In genomic region chr11:57263351-57263750, GRCh38 we compare ENCODE assay signal across 25 cellular contexts. TPM values are rescaled to one million over a fixed set of nuclear protein-coding genes. Genes with fewer than 3 reads are reported as not detected.
"Had no signal": no experiment of that assay in that cellular context is flagged by ENCODE, and none has a peak within 500 bp of the region (broad histone marks: within the 10 kb centered on the region; RNA-seq: fewer than 3 reads in every experiment).

No MANE protein-coding gene starts in this region.

- H3K4me3 Mint-ChIP-seq: activated CD4-positive, alpha-beta memory T cell treated with anti-CD3 and anti-CD28 coated beads, Interleukin-2, amount 10 ng/mL, durations not matched to agents 7 days and 5 days; activated CD4-positive, alpha-beta T cell treated with anti-CD3 and anti-CD28 coated beads for 36 hours; activated naive CD4-positive, alpha-beta T cell treated with anti-CD3 and anti-CD28 coated beads, Interleukin-2, amount 10 ng/mL, durations not matched to agents 7 days and 5 days; activated naive CD8-positive, alpha-beta T cell treated with anti-CD3 and anti-CD28 coated beads for 36 hours; activated T-cell treated with anti-CD3 and anti-CD28 coated beads, Interleukin-2, amount 50 U/mL, for 72 hours; T-helper 1 cell treated with Interleukin-12 subunit alpha and Interleukin-12 subunit beta and Interleukin-4 antibody, amounts not matched to agents 30 μg/mL and 1 μg/mL, for 36 hours had no signal

- ATAC-seq: activated CD4-positive, alpha-beta T cell treated with anti-CD3 and anti-CD28 coated beads for 36 hours; activated T-cell treated with anti-CD3 and anti-CD28 coated beads, Interleukin-2, amount 50 U/mL, for 72 hours; PC-3; SK-N-SH treated with all-trans-retinoic acid at 6 μM for 48 hours had no signal

- H3K27ac ChIP-seq: brain microvascular endothelial cell, cardiac muscle cell, SJSA1, VCaP had no signal

- H3K36me3 Mint-ChIP-seq: activated naive CD4-positive, alpha-beta T cell treated with anti-CD3 and anti-CD28 coated beads, Interleukin-2, amount 10 ng/mL, durations not matched to agents 7 days and 5 days; activated naive CD8-positive, alpha-beta T cell treated with anti-CD3 and anti-CD28 coated beads for 36 hours had no signal

- H3K4me3 ChIP-seq: cardiac muscle cell, SJSA1 had no signal

- DNase-seq: activated CD4-positive, alpha-beta memory T cell treated with anti-CD3 and anti-CD28 coated beads, Interleukin-2, amount 10 ng/mL, durations not matched to agents 7 days and 5 days; activated CD4-positive, alpha-beta T cell treated with anti-CD3 and anti-CD28 coated beads for 36 hours; activated CD4-positive, alpha-beta T cell treated with anti-CD3 and anti-CD28 coated beads, Interleukin-2, amount 50 U/mL, for 1 hour; activated CD8-positive, alpha-beta memory T cell treated with anti-CD3 and anti-CD28 coated beads, Interleukin-2, amount 50 U/mL, for 4 hours; activated gamma-delta T cell treated with Interleukin-2 at 50 U/mL for 16 hours; activated naive CD4-positive, alpha-beta T cell treated with anti-CD3 and anti-CD28 coated beads, Interleukin-2, amount 10 ng/mL, durations not matched to agents 7 days and 5 days; activated naive CD8-positive, alpha-beta T cell treated with anti-CD3 and anti-CD28 coated beads for 36 hours; activated T-cell treated with anti-CD3 and anti-CD28 coated beads, Interleukin-2, amount 50 U/mL, for 72 hours; brain microvascular endothelial cell; Karpas-422; MM.1S; NCI-H1105; NCI-H1436; NCI-H1694 treated with DMSO at 0.1 percent for 48 hours; NCI-H2029 treated with DMSO at 0.1 percent for 48 hours; NCI-H446; NCI-H524; PC-3; SHP77 had no signal

- H3K36me3 ChIP-seq: brain microvascular endothelial cell, cardiac muscle cell, SJSA1 had no signal

- H3K4me1 Mint-ChIP-seq: activated CD4-positive, alpha-beta memory T cell treated with anti-CD3 and anti-CD28 coated beads, Interleukin-2, amount 10 ng/mL, durations not matched to agents 7 days and 5 days; activated CD4-positive, alpha-beta T cell treated with anti-CD3 and anti-CD28 coated beads for 36 hours; activated naive CD4-positive, alpha-beta T cell treated with anti-CD3 and anti-CD28 coated beads, Interleukin-2, amount 10 ng/mL, durations not matched to agents 7 days and 5 days; activated naive CD8-positive, alpha-beta T cell treated with anti-CD3 and anti-CD28 coated beads for 36 hours had no signal

- H3K27me3 ChIP-seq: brain microvascular endothelial cell, cardiac muscle cell, SJSA1 had no signal

- H3K27ac Mint-ChIP-seq: activated CD4-positive, alpha-beta memory T cell treated with anti-CD3 and anti-CD28 coated beads, Interleukin-2, amount 10 ng/mL, durations not matched to agents 7 days and 5 days; activated CD4-positive, alpha-beta T cell treated with anti-CD3 and anti-CD28 coated beads for 36 hours; activated naive CD4-positive, alpha-beta T cell treated with anti-CD3 and anti-CD28 coated beads, Interleukin-2, amount 10 ng/mL, durations not matched to agents 7 days and 5 days; activated naive CD8-positive, alpha-beta T cell treated with anti-CD3 and anti-CD28 coated beads for 36 hours; activated T-cell treated with anti-CD3 and anti-CD28 coated beads, Interleukin-2, amount 50 U/mL, for 72 hours; activated T-helper 2 cell treated with anti-CD3 and anti-CD28 coated beads, Interferon-gamma antibody, Interleukin-2, Interleukin-4, amounts not matched to agents 10 μg/mL and 5 μg/mL and 100 μg/mL, durations not matched to agents 14 hours and 24 hours and 36 hours; T-helper 1 cell treated with Interleukin-12 subunit alpha and Interleukin-12 subunit beta and Interleukin-4 antibody, amounts not matched to agents 30 μg/mL and 1 μg/mL, for 36 hours had no signal

RNA-seq across cellular contexts. Expression of gene APLNR, which starts 26.3 kb away (rescaled TPM):
- total RNA-seq: activated CD4-positive, alpha-beta memory T cell treated with anti-CD3 and anti-CD28 coated beads, Interleukin-2, amount 10 ng/mL, durations not matched to agents 7 days and 5 days; activated CD4-positive, alpha-beta T cell treated with anti-CD3 and anti-CD28 coated beads for 36 hours; activated naive CD8-positive, alpha-beta T cell treated with anti-CD3 and anti-CD28 coated beads for 36 hours; activated T-cell treated with anti-CD3 and anti-CD28 coated beads, Interleukin-2, amount 50 U/mL, for 72 hours; activated T-helper 2 cell treated with anti-CD3 and anti-CD28 coated beads, Interferon-gamma antibody, Interleukin-2, Interleukin-4, amounts not matched to agents 10 μg/mL and 5 μg/mL and 100 μg/mL, durations not matched to agents 14 hours and 24 hours and 36 hours; PC-3; SJSA1 had no signal
